Comparison of ENCODE assay signal across 24 cellular contexts in genomic region chr18:32851936-32852335, GRCh38.
"Had no signal": no experiment of that assay in that cellular context is flagged by ENCODE, and none has a peak within 500 bp of the region (broad histone marks: within the 10 kb centered on the region; RNA-seq: fewer than 3 reads in every experiment).

No MANE protein-coding gene starts in this region.

- H3K27me3 ChIP-seq: gastroesophageal sphincter, ovary, suprapubic skin, tibial artery, upper lobe of left lung, uterus had no signal

- H3K4me3 ChIP-seq: gastroesophageal sphincter, lung, mucosa of descending colon, ovary, suprapubic skin, tibial artery, upper lobe of left lung, uterus had no signal

- DNase-seq: effector memory CD4-positive, alpha-beta T cell; immature natural killer cell; kidney; left colon; left ventricle myocardium superior; mucosa of descending colon; natural killer cell; nucleus accumbens; ovary; right cardiac atrium; small intestine; stimulated activated CD4-positive, alpha-beta T cell treated with anti-CD3 and anti-CD28 coated beads, Interleukin-4, amount 100 ng/mL, for 1 hour; stimulated activated CD8-positive, alpha-beta memory T cell treated with anti-CD3 and anti-CD28 coated beads, Interleukin-4, amount 100 ng/mL, for 48 hours; stimulated activated naive CD8-positive, alpha-beta T cell treated with anti-CD3 and anti-CD28 coated beads, Interleukin-15, Interleukin-2, amounts not matched to agents 100 U/mL and 50 U/mL, for 24 hours; tibial artery; upper lobe of left lung; uterus had no signal

- H3K27ac ChIP-seq: gastroesophageal sphincter, ovary, suprapubic skin, tibial artery, upper lobe of left lung, uterus had no signal

- ATAC-seq: esophagus mucosa; gastroesophageal sphincter; left colon; left ventricle myocardium superior; mucosa of descending colon; natural killer cell; right cardiac atrium; stimulated activated effector memory CD8-positive, alpha-beta T cell treated with anti-CD3 and anti-CD28 coated beads, Interleukin-12 subunit alpha, Interleukin-12 subunit beta, amount 100 ng/mL, for 72 hours; stimulated activated naive CD8-positive, alpha-beta T cell treated with anti-CD3 and anti-CD28 coated beads, Interleukin-15, Interleukin-2, amounts not matched to agents 100 U/mL and 50 U/mL, for 24 hours had no signal

- FAIRE-seq: endometrium, kidney, small intestine had no signal

- H3K4me1 ChIP-seq: gastroesophageal sphincter, suprapubic skin, tibial artery, upper lobe of left lung, uterus had no signal

- H3K27ac Mint-ChIP-seq: immature natural killer cell; natural killer cell; stimulated activated effector memory CD8-positive, alpha-beta T cell treated with anti-CD3 and anti-CD28 coated beads, Interleukin-12 subunit alpha, Interleukin-12 subunit beta, amount 100 ng/mL, for 72 hours had no signal

- H3K36me3 ChIP-seq: gastroesophageal sphincter, ovary, suprapubic skin, tibial artery, upper lobe of left lung, uterus had no signal

- H3K4me3 Mint-ChIP-seq: immature natural killer cell; natural killer cell; neural crest cell; stimulated activated effector memory CD8-positive, alpha-beta T cell treated with anti-CD3 and anti-CD28 coated beads, Interleukin-12 subunit alpha, Interleukin-12 subunit beta, amount 100 ng/mL, for 72 hours had no signal

- H3K4me1 Mint-ChIP-seq: immature natural killer cell; natural killer cell; stimulated activated effector memory CD8-positive, alpha-beta T cell treated with anti-CD3 and anti-CD28 coated beads, Interleukin-12 subunit alpha, Interleukin-12 subunit beta, amount 100 ng/mL, for 72 hours had no signal

- H3K36me3 Mint-ChIP-seq: natural killer cell; stimulated activated effector memory CD8-positive, alpha-beta T cell treated with anti-CD3 and anti-CD28 coated beads, Interleukin-12 subunit alpha, Interleukin-12 subunit beta, amount 100 ng/mL, for 72 hours had no signal

- H3K9me3 ChIP-seq: gastroesophageal sphincter, mucosa of descending colon, ovary, tibial artery, upper lobe of left lung, uterus had no signal
